ENCODE assay signal across 12 cellular contexts in genomic region chr6:1286972-1287600, GRCh38. TPM values are rescaled to one million over a fixed set of nuclear protein-coding genes. Genes with fewer than 3 reads are reported as not detected.
A peak's percentile ranks its signal among the peaks of the same experiment; 100 is the strongest.
DNase-seq lines count a peak whose midpoint lies in the region; ATAC-seq, FAIRE-seq and TF ChIP-seq lines count a peak whose summit lies in the region.
"Had no signal": no experiment of that assay in that cellular context is flagged by ENCODE, and none has a peak within 500 bp of the region (broad histone marks: within the 10 kb centered on the region; RNA-seq: fewer than 3 reads in every experiment).

No MANE protein-coding gene starts in this region.

- TF ChIP-seq CTCF in fibroblast of pulmonary artery (IDR thresholded peaks at IDR 0.05; ENCODE audit: low read length, missing control alignments) = no peak
- TF ChIP-seq CTCF in thyroid gland (IDR thresholded peaks at IDR 0.05) = no peak
- no peak for TF ChIP-seq CTCF in CD8-positive, alpha-beta T cell (IDR thresholded peaks at IDR 0.05)

- TF ChIP-seq POLR2A in H54 (IDR thresholded peaks at IDR 0.05; ENCODE audit: low read depth, low read length) (no peak), thyroid gland (IDR thresholded peaks at IDR 0.05) (no peak)

- ATAC-seq in CD8-positive, alpha-beta T cell = no peak
- no peak for ATAC-seq in effector memory CD8-positive, alpha-beta T cell (replicated peaks)

- DNase-seq in H54 (ENCODE audit: insufficient read length, low spot score) = peak; percentile 28
- peak; percentile 70 for DNase-seq in SIG-M5 (lab: John Stamatoyannopoulos, UW)
- peak; percentile 50 for DNase-seq in fibroblast of pulmonary artery (ENCODE audit: low read depth)
- peak; percentile 76 to 84 for DNase-seq in thyroid gland
- no peak for DNase-seq in activated naive CD8-positive, alpha-beta T cell treated with anti-CD3 and anti-CD28 coated beads for 36 hours
- no peak for DNase-seq in CD8-positive, alpha-beta T cell
- DNase-seq in effector memory CD8-positive, alpha-beta T cell = no peak
- DNase-seq in hepatic stellate cell (ENCODE audit: low spot score) = no peak
- DNase-seq: MM.1S, SK-N-SH had no signal

- no peaks in the 10 kb centered on the region for H3K9me3 Mint-ChIP-seq in activated naive CD8-positive, alpha-beta T cell treated with anti-CD3 and anti-CD28 coated beads for 36 hours
- H3K9me3 Mint-ChIP-seq in CD8-positive, alpha-beta T cell = no peaks in the 10 kb centered on the region
- no peaks in the 10 kb centered on the region for H3K9me3 Mint-ChIP-seq in effector memory CD8-positive, alpha-beta T cell
- H3K9me3 Mint-ChIP-seq: central memory CD8-positive, alpha-beta T cell had no signal

- no peaks in the 10 kb centered on the region for H3K36me3 Mint-ChIP-seq in activated naive CD8-positive, alpha-beta T cell treated with anti-CD3 and anti-CD28 coated beads for 36 hours
- H3K36me3 Mint-ChIP-seq in CD8-positive, alpha-beta T cell = no peaks in the 10 kb centered on the region
- no peaks in the 10 kb centered on the region for H3K36me3 Mint-ChIP-seq in effector memory CD8-positive, alpha-beta T cell (ENCODE audit: insufficient read depth)

- no peaks in the 10 kb centered on the region for H3K36me3 ChIP-seq in thyroid gland
- H3K36me3 ChIP-seq in CD8-positive, alpha-beta T cell (ENCODE audit: insufficient read depth, low read length) = no peaks in the 10 kb centered on the region

- H3K4me3 ChIP-seq in fibroblast of pulmonary artery (replicated peaks; ENCODE audit: low read depth, low read length) (no peak overlapping the region), thyroid gland (replicated peaks in 1 of 3) (no peak overlapping the region)
- H3K4me3 ChIP-seq in CD8-positive, alpha-beta T cell (ENCODE audit: low read depth, low read length) = no peak overlapping the region

- POLR2A ChIA-PET in CD8-positive, alpha-beta T cell (lab: Charles Lee) = no interaction called here

- FAIRE-seq in H54 (lab: Jason Lieb, UNC) = peak; percentile 62

- H3K4me1 Mint-ChIP-seq in activated naive CD8-positive, alpha-beta T cell treated with anti-CD3 and anti-CD28 coated beads for 36 hours = no peaks in the 10 kb centered on the region
- no peaks in the 10 kb centered on the region for H3K4me1 Mint-ChIP-seq in CD8-positive, alpha-beta T cell (ENCODE audit: low read depth)
- H3K4me1 Mint-ChIP-seq in effector memory CD8-positive, alpha-beta T cell (ENCODE audit: low read depth in 2 of 2) = no peaks in the 10 kb centered on the region
- H3K4me1 Mint-ChIP-seq: central memory CD8-positive, alpha-beta T cell had no signal

- H3K9me3 ChIP-seq in thyroid gland = no peaks in the 10 kb centered on the region
- no peaks in the 10 kb centered on the region for H3K9me3 ChIP-seq in CD8-positive, alpha-beta T cell (ENCODE audit: low read length)
- H3K9me3 ChIP-seq: SK-N-SH had no signal

- H3K27ac Mint-ChIP-seq in activated naive CD8-positive, alpha-beta T cell treated with anti-CD3 and anti-CD28 coated beads for 36 hours = no peak overlapping the region
- no peak overlapping the region for H3K27ac Mint-ChIP-seq in CD8-positive, alpha-beta T cell
- no peak overlapping the region for H3K27ac Mint-ChIP-seq in effector memory CD8-positive, alpha-beta T cell

- peaks cover 19% of the 10 kb centered on the region for H3K27me3 Mint-ChIP-seq in activated naive CD8-positive, alpha-beta T cell treated with anti-CD3 and anti-CD28 coated beads for 36 hours
- H3K27me3 Mint-ChIP-seq in CD8-positive, alpha-beta T cell (ENCODE audit: low read depth) = peaks cover 19% of the 10 kb centered on the region
- peaks cover 33 to 55% of the 10 kb centered on the region in 2 donors for H3K27me3 Mint-ChIP-seq in effector memory CD8-positive, alpha-beta T cell

- no peak overlapping the region for H3K4me3 Mint-ChIP-seq in activated naive CD8-positive, alpha-beta T cell treated with anti-CD3 and anti-CD28 coated beads for 36 hours
- H3K4me3 Mint-ChIP-seq in CD8-positive, alpha-beta T cell = no peak overlapping the region
- no peak overlapping the region for H3K4me3 Mint-ChIP-seq in effector memory CD8-positive, alpha-beta T cell
- H3K4me3 Mint-ChIP-seq: central memory CD8-positive, alpha-beta T cell had no signal

- CTCF ChIA-PET in CD8-positive, alpha-beta T cell (lab: Charles Lee) = no interaction called here

- 60 to 62% methylated on average over 8 of the region's 8 CpGs for WGBS in thyroid gland, 2 donors

- intact Hi-C loops in thyroid gland (cut with DNase I) = no loop called here
- intact Hi-C loops in CD8-positive, alpha-beta T cell (cut with DNase I, micrococcal nuclease) = no loop called here

- peaks cover 17 to 28% of the 10 kb centered on the region in 2 donors for H3K4me1 ChIP-seq in thyroid gland
- no peaks in the 10 kb centered on the region for H3K4me1 ChIP-seq in CD8-positive, alpha-beta T cell (ENCODE audit: insufficient read depth, low read length)

- peak overlapping the region in 2 of 3 donors; percentile 30 to 76 for H3K27ac ChIP-seq in thyroid gland
- H3K27ac ChIP-seq in CD8-positive, alpha-beta T cell (ENCODE audit: low read depth, low read length) = no peak overlapping the region

- H3K27me3 ChIP-seq in thyroid gland = no peaks in the 10 kb centered on the region
- H3K27me3 ChIP-seq in CD8-positive, alpha-beta T cell (ENCODE audit: insufficient read depth, low read length) = no peaks in the 10 kb centered on the region

RNA-seq across cellular contexts. Expression of gene FOXQ1, which starts 24.8 kb away (rescaled TPM):
- 1 to 10 TPM in 2 of 4 donors, under 1 TPM in 2; 0.45 to 5.5 (median 1.7) TPM for total RNA-seq in thyroid gland
- total RNA-seq in activated naive CD8-positive, alpha-beta T cell treated with anti-CD3 and anti-CD28 coated beads for 36 hours = not detected
- total RNA-seq in CD8-positive, alpha-beta T cell = not detected
- total RNA-seq: posterior vena cava had no signal

Comparison
In these comparisons a context has a peak if more than half of its experiments do, and no peak if none do; other contexts are left out.
1. DNase-seq: peak in H54 (single experiment), SIG-M5 (single experiment), fibroblast of pulmonary artery (single experiment) and thyroid gland (2 of 2); none in activated naive CD8-positive, alpha-beta T cell treated with anti-CD3 and anti-CD28 coated beads for 36 hours (single experiment), CD8-positive, alpha-beta T cell (0 of 7), effector memory CD8-positive, alpha-beta T cell (0 of 3) and hepatic stellate cell (single experiment).